ENCODE assay signal across 10 cellular contexts in the genomic region with DNA sequence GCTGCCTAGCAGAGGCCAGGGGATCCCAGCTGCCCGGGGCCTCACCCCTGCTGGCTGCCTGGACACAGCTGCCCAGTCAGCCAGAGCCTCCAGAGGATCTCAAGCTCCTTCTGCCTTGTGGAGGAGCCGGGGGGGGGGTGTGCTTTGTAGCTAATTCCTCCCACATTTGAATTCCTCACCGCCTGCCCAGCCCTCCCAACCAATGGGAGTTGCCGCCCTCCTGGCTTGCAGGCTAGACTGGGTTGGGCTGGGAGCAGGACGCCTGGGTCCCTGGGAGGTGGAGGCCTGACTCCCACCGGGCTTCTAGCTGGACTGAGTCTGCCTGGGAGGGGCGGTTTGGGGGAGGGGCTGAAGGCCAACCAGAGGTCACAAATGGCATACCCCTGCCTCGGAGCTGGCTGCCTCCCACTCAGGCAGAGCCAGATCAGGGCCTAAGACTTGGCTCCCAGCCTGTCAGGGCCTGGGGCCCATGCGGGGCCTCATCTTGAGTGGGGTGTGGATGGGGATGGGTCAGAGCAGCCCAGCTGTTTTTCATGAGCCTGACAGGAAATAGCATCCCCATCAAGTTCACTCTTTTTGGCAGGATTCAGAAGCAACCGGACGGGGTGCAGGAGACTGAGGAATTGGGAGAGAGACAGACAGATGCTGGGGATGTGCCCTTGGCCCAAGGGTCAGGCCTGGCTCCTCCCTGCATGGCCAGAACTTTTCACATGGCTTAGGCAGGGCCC. TPM values are rescaled to one million over a fixed set of nuclear protein-coding genes. Genes with fewer than 3 reads are reported as not detected.
DNase-seq lines count a peak whose midpoint lies in the region; ATAC-seq, FAIRE-seq and TF ChIP-seq lines count a peak whose summit lies in the region.
"Had no signal": no experiment of that assay in that cellular context is flagged by ENCODE, and none has a peak within 500 bp of the region (broad histone marks: within the 10 kb centered on the region; RNA-seq: fewer than 3 reads in every experiment).

No MANE protein-coding gene starts in this region.

- H2BK12ac ChIP-seq in neuronal stem cell (ENCODE audit: low read length), result no peak overlapping the region

- H2AFZ ChIP-seq in neuronal stem cell (ENCODE audit: low read length), result no peak overlapping the region

- H2BK15ac ChIP-seq in neuronal stem cell (ENCODE audit: low read length), result no peak overlapping the region

- H3K4me3 ChIP-seq in AG04449 (ENCODE audit: low read depth, low read length) (peak overlapping the region; percentile 13; the same call in 1 of the 2 replicates), Peyer's patch (no peak overlapping the region), neuronal stem cell (ENCODE audit: low read length in 2 of 2) (no peak overlapping the region)

- H4K91ac ChIP-seq in neuronal stem cell (ENCODE audit: low read depth, low read length, poor library complexity), result peak overlapping the region; percentile 93

- H3K27ac Mint-ChIP-seq in type B pancreatic cell, result no peak overlapping the region
- H3K27ac Mint-ChIP-seq: activated naive CD4-positive, alpha-beta T cell treated with anti-CD3 and anti-CD28 coated beads for 36 hours had no signal

- no peak overlapping the region for H2BK120ac ChIP-seq in neuronal stem cell (ENCODE audit: low read depth, low read length)

- WGBS in neuronal stem cell (ENCODE audit: extremely low coverage in 2 of 2, insufficient read length in 2 of 2, insufficient replicate concordance in 1 of 2), 2 donors, result no CpG with 5 or more reads among the region's 11 CpGs

- H2BK5ac ChIP-seq in neuronal stem cell (ENCODE audit: low read length), result peak overlapping the region; percentile 93

- peak; percentile 50 for DNase-seq in AG04449 (ENCODE audit: low read depth, low spot score)
- DNase-seq in Peyer's patch, result no peak
- peak; percentile 53 to 58 for DNase-seq in frontal cortex (ENCODE audit: low spot score in 2 of 2)
- no peak for DNase-seq in neuronal stem cell (ENCODE audit: low spot score)
- no peak for DNase-seq in putamen (ENCODE audit: low spot score)
- DNase-seq in GM10248 (ENCODE audit: extremely low spot score), result no peak
- no peak for DNase-seq in type B pancreatic cell (ENCODE audit: extremely low spot score, unreplicated experiment)
- DNase-seq: activated naive CD4-positive, alpha-beta T cell treated with anti-CD3 and anti-CD28 coated beads for 36 hours had no signal

- no peak overlapping the region for H3K14ac ChIP-seq in neuronal stem cell (ENCODE audit: low read length)

- H3K36me3 ChIP-seq in Peyer's patch (peaks cover 0 to 91% (median 2%) of the 10 kb centered on the region in 3 donors), neuronal stem cell (replicated peaks in 1 of 2; ENCODE audit: control insufficient read depth in 2 of 2, insufficient read depth in 2 of 2, low read length in 2 of 2) (peaks cover 0 to 26% of the 10 kb centered on the region in 2 donors)

- TF ChIP-seq CTCF in AG04449 (IDR thresholded peaks at IDR 0.05; ENCODE audit: insufficient read depth, low read length, missing control alignments) (no peak), Peyer's patch (IDR thresholded peaks at IDR 0.05) (no peak), GM10248 (IDR thresholded peaks at IDR 0.05; ENCODE audit: control extremely low read depth, extremely low read depth, low read depth, missing control alignments) (no peak), type B pancreatic cell (conservative IDR thresholded peaks at IDR 0.05) (no peak)

- H3K9me3 Mint-ChIP-seq in type B pancreatic cell, result no peaks in the 10 kb centered on the region
- H3K9me3 Mint-ChIP-seq: activated naive CD4-positive, alpha-beta T cell treated with anti-CD3 and anti-CD28 coated beads for 36 hours had no signal

- no peak for FAIRE-seq in frontal cortex (lab: Jason Lieb, UNC)

- H3K27ac ChIP-seq in Peyer's patch (peak overlapping the region in 3 of 4 donors; percentile 14 to 34 (median 26)), neuronal stem cell (replicated peaks; ENCODE audit: low read length) (peak overlapping the region; percentile 28)
- H3K27ac ChIP-seq: KMS-11 had no signal

- no peaks in the 10 kb centered on the region for H3K79me1 ChIP-seq in neuronal stem cell (ENCODE audit: low read depth, low read length)

- no peak overlapping the region for H3K4me3 Mint-ChIP-seq in type B pancreatic cell
- H3K4me3 Mint-ChIP-seq: activated naive CD4-positive, alpha-beta T cell treated with anti-CD3 and anti-CD28 coated beads for 36 hours had no signal

- H3K27me3 Mint-ChIP-seq in type B pancreatic cell, result no peaks in the 10 kb centered on the region

- H3K27me3 ChIP-seq in Peyer's patch (no peaks in the 10 kb centered on the region), neuronal stem cell (ENCODE audit: control insufficient read depth in 3 of 3, insufficient read depth in 3 of 3, low read depth in 1 of 3, low read length in 3 of 3) (no peaks in the 10 kb centered on the region)

- ATAC-seq in HG03108 (IDR thresholded peaks at IDR 0.05; ENCODE audit: unreplicated experiment), result no peak

- no peak overlapping the region for H3K4me2 ChIP-seq in neuronal stem cell (ENCODE audit: insufficient read depth, low read length, poor library complexity, severe bottlenecking)
- H3K4me2 ChIP-seq: KMS-11 had no signal

- no peak overlapping the region for H3K23ac ChIP-seq in neuronal stem cell (ENCODE audit: low read depth, low read length, poor library complexity)

- H3K18ac ChIP-seq in neuronal stem cell (ENCODE audit: low read length), result peak overlapping the region; percentile 79

- peaks cover 29% of the 10 kb centered on the region for H3K36me3 Mint-ChIP-seq in type B pancreatic cell

- H3K9me3 ChIP-seq in Peyer's patch (no peaks in the 10 kb centered on the region), neuronal stem cell (replicated peaks in 1 of 2; ENCODE audit: control insufficient read depth in 2 of 2, insufficient read depth in 1 of 2, low read depth in 1 of 2, low read length in 2 of 2) (no peaks in the 10 kb centered on the region)

- peaks cover 31% of the 10 kb centered on the region for H3K4me1 Mint-ChIP-seq in type B pancreatic cell (ENCODE audit: unreplicated experiment)

- peak overlapping the region; percentile 86 for H2AK5ac ChIP-seq in neuronal stem cell (ENCODE audit: low read depth, low read length)

- no peak overlapping the region for H3K4ac ChIP-seq in neuronal stem cell (ENCODE audit: low read length)

- no peak for TF ChIP-seq POLR2A in Peyer's patch (IDR thresholded peaks at IDR 0.05)

- POLR2A ChIA-PET in AG04449 (lab: Yijun Ruan, JAX), result interaction anchor here (0.8 to 1.0 kb wide), 2 partner anchors 14 to 19 kb away, joined by 3 read pairs; no protein-coding TSS in a partner anchor
- POLR2A ChIA-PET in GM10248 (lab: Yijun Ruan, JAX), result interaction anchor here (0.7 kb wide), 1 partner anchor 23 kb away, joined by 3 read pairs; no protein-coding TSS in a partner anchor

- no peak overlapping the region for H3K9ac ChIP-seq in neuronal stem cell (ENCODE audit: low read depth, low read length, poor library complexity)
- H3K9ac ChIP-seq: KMS-11 had no signal

- H3K4me1 ChIP-seq in Peyer's patch, result no peaks in the 10 kb centered on the region
- H3K4me1 ChIP-seq in neuronal stem cell (ENCODE audit: control insufficient read depth in 2 of 2, insufficient read depth in 1 of 2, low read depth in 1 of 2, low read length in 2 of 2), result peaks cover 13 to 40% of the 10 kb centered on the region in 2 donors

- no peak overlapping the region for H4K8ac ChIP-seq in neuronal stem cell (ENCODE audit: low read depth, low read length)

- CTCF ChIA-PET in AG04449 (lab: Yijun Ruan, JAX), result interaction anchor here (0.7 to 4.4 kb wide), 14 partner anchors 11 to 478 kb away, joined by 3 to 26 read pairs (median 4); partner anchors contain the start of gene STARD10
- CTCF ChIA-PET in GM10248 (lab: Yijun Ruan, JAX), result interaction anchor here (0.6 to 1.6 kb wide), 6 partner anchors 19 to 533 kb away, joined by 3 to 6 read pairs (median 3); no protein-coding TSS in a partner anchor

RNA-seq across cellular contexts. Expression of gene PDE2A, which starts 29.2 kb away (rescaled TPM):
- total RNA-seq in Peyer's patch, result 10 to 100 TPM in 3 of 4 donors, 1 to 10 TPM in 1; 8.4 to 75.9 (median 33.1) TPM
- 63.2 TPM for total RNA-seq in frontal cortex
- polyA plus RNA-seq in neuronal stem cell (2013, experiment 1 of 2), result 1.7 TPM
- 1.7 TPM for polyA plus RNA-seq in neuronal stem cell (2013, experiment 2 of 2)
- 2.8 and 3.8 TPM in 2 replicates for total RNA-seq in type B pancreatic cell (ENCODE audit: low replicate concordance)

RNA-seq across cellular contexts. Expression of gene ARAP1, which starts 48.8 kb away (rescaled TPM):
- total RNA-seq in Peyer's patch, result 100 to 1,000 TPM; 122 to 285 (median 145) TPM
- total RNA-seq in frontal cortex, result 20.0 TPM
- polyA plus RNA-seq in neuronal stem cell (2013, experiment 1 of 2), result 15.2 TPM
- 15.9 TPM for polyA plus RNA-seq in neuronal stem cell (2013, experiment 2 of 2)
- 80.5 and 149 TPM in 2 replicates for total RNA-seq in type B pancreatic cell (ENCODE audit: low replicate concordance)

Comparison
In these comparisons a context has a peak if more than half of its experiments do, and no peak if none do; other contexts are left out.
1. DNase-seq: peak in AG04449 (single experiment) and frontal cortex (2 of 2); none in Peyer's patch (0 of 3), neuronal stem cell (single experiment), putamen (single experiment), GM10248 (single experiment) and type B pancreatic cell (single experiment).